8 cellular contexts compared by ENCODE assay signal in genomic region chr11:58524232-58525036, GRCh38. TPM values are rescaled to one million over a fixed set of nuclear protein-coding genes. Genes with fewer than 3 reads are reported as not detected.
DNase-seq lines count a peak whose midpoint lies in the region; ATAC-seq and TF ChIP-seq lines count a peak whose summit lies in the region.

No MANE protein-coding gene starts in this region.

- no peaks in the 10 kb centered on the region for H3K9me3 Mint-ChIP-seq in H9

- peak; percentile 66 for TF ChIP-seq CTCF in H9 (conservative IDR thresholded peaks at IDR 0.05)

- peak overlapping the region; percentile 45 to 50; a peak in 4 of 5 replicates for H3K4me3 Mint-ChIP-seq in H9

- no peak overlapping the region for H3K4me3 ChIP-seq in Karpas-422 (ENCODE audit: low read length)
- H3K4me3 ChIP-seq in right cardiac atrium (ENCODE audit: low read length) = peak overlapping the region; percentile 23
- peak overlapping the region; percentile 5 for H3K4me3 ChIP-seq in rectal smooth muscle tissue (ENCODE audit: low read length)

- H3K27ac Mint-ChIP-seq in H9 = 0 out of 7 replicates have a peak overlapping the region, but pooled peaks of 1 of the 3 experiments have one; percentile 24

- peak; percentile 76 to 85 for ATAC-seq in right cardiac atrium

- no peak overlapping the region for H3K56ac ChIP-seq in H9 (ENCODE audit: insufficient read length, low read depth, low read length)

- WGBS in H9 (ENCODE audit: extremely low coverage, insufficient read length, low lambda C conversion rate) = no CpG with 5 or more reads among the region's 7 CpGs
- 23% methylated on average over 7 of the region's 7 CpGs for WGBS in right cardiac atrium

- H3K23ac ChIP-seq in H9 (ENCODE audit: insufficient read length, low read depth, low read length) = no peak overlapping the region

- no peak overlapping the region for H4K91ac ChIP-seq in H9 (ENCODE audit: insufficient read length, low read depth, low read length)

- H4K8ac ChIP-seq in H9 (replicated peaks; ENCODE audit: insufficient read length, low read depth, low read length) = no peak overlapping the region

- no peaks in the 10 kb centered on the region for H3K23me2 ChIP-seq in H9 (ENCODE audit: insufficient read length, low read depth, low read length, poor library complexity, severe bottlenecking)

- H3K36me3 ChIP-seq in Karpas-422 (ENCODE audit: insufficient read depth, low read length) (peaks cover 29% of the 10 kb centered on the region), rectal smooth muscle tissue (ENCODE audit: control insufficient read depth, insufficient read depth, low read length) (no peaks in the 10 kb centered on the region)

- no peak overlapping the region for H3K4ac ChIP-seq in H9 (ENCODE audit: low read depth, low read length)

- H4K20me1 ChIP-seq in H9 (ENCODE audit: control insufficient read depth, insufficient read depth, insufficient read length) = no peaks in the 10 kb centered on the region
- no peaks in the 10 kb centered on the region for H4K20me1 ChIP-seq in Karpas-422 (ENCODE audit: insufficient read depth, low read depth, low read length)

- no peak overlapping the region for H2BK5ac ChIP-seq in H9 (ENCODE audit: insufficient read length, low read length)

- H2AK5ac ChIP-seq in H9 (ENCODE audit: insufficient read length, low read length) = no peak overlapping the region

- no peak overlapping the region for H3K14ac ChIP-seq in H9 (ENCODE audit: insufficient read depth, low read length)

- H3K36me3 Mint-ChIP-seq in H9 (ENCODE audit: insufficient read depth in 1 of 3, low read depth in 3 of 3) = no peaks in the 10 kb centered on the region

- H3T11ph ChIP-seq in H9 (ENCODE audit: low read length) = no peak overlapping the region

- no peak overlapping the region for H2BK12ac ChIP-seq in H9 (ENCODE audit: insufficient read length, low read depth, low read length)

- H2BK20ac ChIP-seq in H9 (ENCODE audit: low read depth, low read length, poor library complexity, severe bottlenecking) = no peak overlapping the region

- H2AFZ ChIP-seq in H9 (ENCODE audit: low read length) (peak overlapping the region; percentile 87), Karpas-422 (ENCODE audit: low read length) (no peak overlapping the region)

- no peaks in the 10 kb centered on the region for H3K9me3 ChIP-seq in H9 (ENCODE audit: control insufficient read depth, low read depth, low read length)
- no peaks in the 10 kb centered on the region for H3K9me3 ChIP-seq in Karpas-422 (ENCODE audit: low read length)
- no peaks in the 10 kb centered on the region for H3K9me3 ChIP-seq in right cardiac atrium (ENCODE audit: control insufficient read depth, low read length)

- H2BK15ac ChIP-seq in H9 (ENCODE audit: low read depth, low read length) = no peak overlapping the region

- intact Hi-C loops in right cardiac atrium (cut with DNase I) = no loop called here

- no peak overlapping the region for H4K5ac ChIP-seq in H9 (ENCODE audit: insufficient read length, low read depth, low read length)

- no peaks in the 10 kb centered on the region for H3K79me1 ChIP-seq in H9 (ENCODE audit: insufficient read depth, low read depth, low read length, poor library complexity, severe bottlenecking)

- H3K27me3 ChIP-seq in H9 (ENCODE audit: insufficient read depth, low read length) = no peaks in the 10 kb centered on the region
- H3K27me3 ChIP-seq in Karpas-422 (ENCODE audit: low read length) = no peaks in the 10 kb centered on the region
- H3K27me3 ChIP-seq in right cardiac atrium (ENCODE audit: control insufficient read depth, insufficient read depth) = no peaks in the 10 kb centered on the region
- no peaks in the 10 kb centered on the region for H3K27me3 ChIP-seq in rectal smooth muscle tissue (ENCODE audit: control insufficient read depth, insufficient read depth, low read length)

- H2BK120ac ChIP-seq in H9 (ENCODE audit: low read depth, low read length, poor library complexity, severe bottlenecking) = no peak overlapping the region

- H3K4me1 Mint-ChIP-seq in H9 = peaks cover 9% of the 10 kb centered on the region in 2 experiments

- no peak overlapping the region for H3K18ac ChIP-seq in H9 (ENCODE audit: insufficient read length, low read depth, low read length)

- H3K27me3 Mint-ChIP-seq in H9 (ENCODE audit: low read depth) = peaks cover 3% of the 10 kb centered on the region; the same call in 1 of the 2 replicates

- H3K4me1 ChIP-seq in H9 (ENCODE audit: insufficient read depth, low read length) (no peaks in the 10 kb centered on the region), Karpas-422 (ENCODE audit: low read length) (peaks cover 26% of the 10 kb centered on the region), right cardiac atrium (ENCODE audit: control insufficient read depth, insufficient read depth, low read length) (no peaks in the 10 kb centered on the region), rectal smooth muscle tissue (ENCODE audit: control insufficient read depth, insufficient read depth, low read length) (no peaks in the 10 kb centered on the region)

- peak; percentile 45 for DNase-seq in NCI-H1436 (lab: John Stamatoyannopoulos, UW)
- DNase-seq in NCI-H1436 treated with DMSO at 0.1 percent for 48 hours (lab: John Stamatoyannopoulos, UW) = no peak
- DNase-seq in H9 = peak; percentile 80
- DNase-seq in Karpas-422 = peak; percentile 87
- peak; percentile 77 for DNase-seq in SIG-M5 treated with dmso at 0.1 percent for 504 hours (lab: John Stamatoyannopoulos, UW; ENCODE audit: unreplicated experiment)
- peak; percentile 80 for DNase-seq in amniotic epithelial cell (ENCODE audit: low read depth)
- peak; percentile 46 to 77 (median 70) for DNase-seq in right cardiac atrium

- peak overlapping the region; percentile 36 for H3K4me2 ChIP-seq in H9 (ENCODE audit: insufficient read depth, insufficient read length, low read length)
- H3K4me2 ChIP-seq in Karpas-422 (ENCODE audit: low read depth, low read length, poor library complexity, severe bottlenecking) = no peak overlapping the region

- H3K9ac ChIP-seq in H9 (ENCODE audit: extremely low read depth, insufficient read length, low read length) (no peak overlapping the region), Karpas-422 (ENCODE audit: low read length) (no peak overlapping the region), rectal smooth muscle tissue (ENCODE audit: low read length) (no peak overlapping the region)

- H3K79me2 ChIP-seq in H9 (ENCODE audit: insufficient read depth, low read length) (no peaks in the 10 kb centered on the region), Karpas-422 (ENCODE audit: low read length) (no peaks in the 10 kb centered on the region)

- H3K27ac ChIP-seq in H9 (ENCODE audit: insufficient read length, low read depth, low read length) (no peak overlapping the region), Karpas-422 (ENCODE audit: low read length) (peak overlapping the region; percentile 74), right cardiac atrium (ENCODE audit: low read length) (no peak overlapping the region), rectal smooth muscle tissue (ENCODE audit: low read depth, low read length) (no peak overlapping the region)

- no peaks in the 10 kb centered on the region for H3K9me2 ChIP-seq in Karpas-422 (replicated peaks; ENCODE audit: insufficient read depth, low read length)

RNA-seq across cellular contexts. Expression of gene OR5B21, which starts 16.5 kb away (rescaled TPM):
- not detected in 2 replicates for total RNA-seq in H9 (2021)
- 1.9 and 9.3 TPM in 2 replicates for total RNA-seq in Karpas-422 (2014; rRNA removed; shearing (Covaris generic); ENCODE audit: low replicate concordance)
- not detected for total RNA-seq in right cardiac atrium
- not detected for polyA plus RNA-seq in right cardiac atrium

RNA-seq across cellular contexts. Expression of gene LPXN, which starts 51.2 kb away (rescaled TPM):
- total RNA-seq in H9 (2021) (1.4 and 1.5 TPM in 2 replicates), right cardiac atrium (1 to 10 TPM; 4.6 to 7.1 (median 6.4) TPM)
- 127 and 179 TPM in 2 replicates for total RNA-seq in Karpas-422 (2014; rRNA removed; shearing (Covaris generic); ENCODE audit: low replicate concordance)
- polyA plus RNA-seq in right cardiac atrium = 3.0 TPM

RNA-seq across cellular contexts. Expression of gene ZFP91, which starts 54.4 kb away (rescaled TPM):
- total RNA-seq in H9 (2021) = 32.6 and 32.9 TPM in 2 replicates
- total RNA-seq in Karpas-422 (2014; rRNA removed; shearing (Covaris generic); ENCODE audit: low replicate concordance) = 30.7 and 49.4 TPM in 2 replicates
- total RNA-seq in right cardiac atrium = 10 to 100 TPM; 53.3 to 60.9 (median 55.8) TPM
- polyA plus RNA-seq in right cardiac atrium = 16.7 TPM

Comparison
In these comparisons a context has a peak if more than half of its experiments do, and no peak if none do; other contexts are left out.
1. RNA of gene LPXN, which starts 51.2 kb away (total RNA-seq): 127 to 179 TPM in Karpas-422; 4.6 to 7.1 TPM in right cardiac atrium and 1.4 to 1.5 TPM in H9; every median in the first group is over 10 times any median in the second.